2 cellular contexts compared by ENCODE assay signal in the genomic region with DNA sequence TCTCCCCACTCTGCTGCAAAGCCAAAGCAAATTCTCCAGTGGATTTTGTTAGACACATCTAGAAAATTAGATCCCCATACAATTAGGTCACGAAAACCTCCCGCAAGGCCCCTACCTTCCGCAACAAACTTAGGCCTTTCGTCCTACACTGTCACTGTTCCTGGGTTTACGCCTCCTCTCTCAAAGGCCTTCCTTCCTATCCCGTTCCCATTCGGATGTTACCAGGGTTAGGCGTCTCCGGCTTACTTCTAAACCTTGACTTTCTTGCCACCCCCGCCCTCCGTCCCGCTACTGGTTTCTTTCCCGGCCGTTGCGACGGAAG.
TF ChIP-seq lines count a peak whose summit lies in the region.

No MANE protein-coding gene starts in this region.

TF ChIP-seq in K562, 482 proteins besides CTCF, POLR2A, EP300 and RAD21:
- TF ChIP-seq HDAC1 (IDR thresholded peaks at IDR 0.05) (0 out of 4 replicates have a peak, but pooled peaks of 1 of the 2 experiments have one; percentile 29), POLR2AphosphoS2 (IDR thresholded peaks at IDR 0.05; ENCODE audit: low read length) (no peak), ZBTB8A (IDR thresholded peaks at IDR 0.05; ENCODE audit: partially characterized antibody) (no peak), HNRNPLL (IDR thresholded peaks at IDR 0.05; ENCODE audit: low read depth, low read length, poor library complexity, severe bottlenecking) (peak; percentile 95), CHD2 (IDR thresholded peaks at IDR 0.05; ENCODE audit: low read depth, low read length) (no peak), ZSCAN29 (IDR thresholded peaks at IDR 0.05) (peak; percentile 47; the same call in 1 of the 2 replicates), SAP30 (IDR thresholded peaks at IDR 0.05; ENCODE audit: borderline replicate concordance, insufficient read depth, low read depth, low read length, poor library complexity, severe bottlenecking) (peak; percentile 13), HNRNPL (IDR thresholded peaks at IDR 0.05; ENCODE audit: low read depth, low read length) (no peak), PHF20 (IDR thresholded peaks at IDR 0.05; ENCODE audit: partially characterized antibody) (peak; percentile 8), GTF2E2 (tag; IDR thresholded peaks at IDR 0.05) (0 out of 2 replicates have a peak, but pooled peaks have one; percentile 78), EGR1 (conservative IDR thresholded peaks at IDR 0.05) (0 out of 2 replicates have a peak, but pooled peaks have one; percentile 34)
- TF ChIP-seq, protein P1, sequence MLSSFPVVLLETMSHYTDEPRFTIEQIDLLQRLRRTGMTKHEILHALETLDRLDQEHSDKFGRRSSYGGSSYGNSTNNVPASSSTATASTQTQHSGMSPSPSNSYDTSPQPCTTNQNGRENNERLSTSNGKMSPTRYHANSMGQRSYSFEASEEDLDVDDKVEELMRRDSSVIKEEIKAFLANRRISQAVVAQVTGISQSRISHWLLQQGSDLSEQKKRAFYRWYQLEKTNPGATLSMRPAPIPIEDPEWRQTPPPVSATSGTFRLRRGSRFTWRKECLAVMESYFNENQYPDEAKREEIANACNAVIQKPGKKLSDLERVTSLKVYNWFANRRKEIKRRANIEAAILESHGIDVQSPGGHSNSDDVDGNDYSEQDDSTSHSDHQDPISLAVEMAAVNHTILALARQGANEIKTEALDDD (IDR thresholded peaks at IDR 0.05), result peak; percentile 59; the same call in 1 of the 2 replicates

TF ChIP-seq in liver, 16 proteins besides CTCF, POLR2A, EP300 and RAD21:
- TF ChIP-seq, protein P2, sequence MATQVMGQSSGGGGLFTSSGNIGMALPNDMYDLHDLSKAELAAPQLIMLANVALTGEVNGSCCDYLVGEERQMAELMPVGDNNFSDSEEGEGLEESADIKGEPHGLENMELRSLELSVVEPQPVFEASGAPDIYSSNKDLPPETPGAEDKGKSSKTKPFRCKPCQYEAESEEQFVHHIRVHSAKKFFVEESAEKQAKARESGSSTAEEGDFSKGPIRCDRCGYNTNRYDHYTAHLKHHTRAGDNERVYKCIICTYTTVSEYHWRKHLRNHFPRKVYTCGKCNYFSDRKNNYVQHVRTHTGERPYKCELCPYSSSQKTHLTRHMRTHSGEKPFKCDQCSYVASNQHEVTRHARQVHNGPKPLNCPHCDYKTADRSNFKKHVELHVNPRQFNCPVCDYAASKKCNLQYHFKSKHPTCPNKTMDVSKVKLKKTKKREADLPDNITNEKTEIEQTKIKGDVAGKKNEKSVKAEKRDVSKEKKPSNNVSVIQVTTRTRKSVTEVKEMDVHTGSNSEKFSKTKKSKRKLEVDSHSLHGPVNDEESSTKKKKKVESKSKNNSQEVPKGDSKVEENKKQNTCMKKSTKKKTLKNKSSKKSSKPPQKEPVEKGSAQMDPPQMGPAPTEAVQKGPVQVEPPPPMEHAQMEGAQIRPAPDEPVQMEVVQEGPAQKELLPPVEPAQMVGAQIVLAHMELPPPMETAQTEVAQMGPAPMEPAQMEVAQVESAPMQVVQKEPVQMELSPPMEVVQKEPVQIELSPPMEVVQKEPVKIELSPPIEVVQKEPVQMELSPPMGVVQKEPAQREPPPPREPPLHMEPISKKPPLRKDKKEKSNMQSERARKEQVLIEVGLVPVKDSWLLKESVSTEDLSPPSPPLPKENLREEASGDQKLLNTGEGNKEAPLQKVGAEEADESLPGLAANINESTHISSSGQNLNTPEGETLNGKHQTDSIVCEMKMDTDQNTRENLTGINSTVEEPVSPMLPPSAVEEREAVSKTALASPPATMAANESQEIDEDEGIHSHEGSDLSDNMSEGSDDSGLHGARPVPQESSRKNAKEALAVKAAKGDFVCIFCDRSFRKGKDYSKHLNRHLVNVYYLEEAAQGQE (IDR thresholded peaks at IDR 0.05), result no peak
- TF ChIP-seq, protein P3, sequence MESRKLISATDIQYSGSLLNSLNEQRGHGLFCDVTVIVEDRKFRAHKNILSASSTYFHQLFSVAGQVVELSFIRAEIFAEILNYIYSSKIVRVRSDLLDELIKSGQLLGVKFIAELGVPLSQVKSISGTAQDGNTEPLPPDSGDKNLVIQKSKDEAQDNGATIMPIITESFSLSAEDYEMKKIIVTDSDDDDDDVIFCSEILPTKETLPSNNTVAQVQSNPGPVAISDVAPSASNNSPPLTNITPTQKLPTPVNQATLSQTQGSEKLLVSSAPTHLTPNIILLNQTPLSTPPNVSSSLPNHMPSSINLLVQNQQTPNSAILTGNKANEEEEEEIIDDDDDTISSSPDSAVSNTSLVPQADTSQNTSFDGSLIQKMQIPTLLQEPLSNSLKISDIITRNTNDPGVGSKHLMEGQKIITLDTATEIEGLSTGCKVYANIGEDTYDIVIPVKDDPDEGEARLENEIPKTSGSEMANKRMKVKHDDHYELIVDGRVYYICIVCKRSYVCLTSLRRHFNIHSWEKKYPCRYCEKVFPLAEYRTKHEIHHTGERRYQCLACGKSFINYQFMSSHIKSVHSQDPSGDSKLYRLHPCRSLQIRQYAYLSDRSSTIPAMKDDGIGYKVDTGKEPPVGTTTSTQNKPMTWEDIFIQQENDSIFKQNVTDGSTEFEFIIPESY (IDR thresholded peaks at IDR 0.05), result no peak
- no peak for TF ChIP-seq GABPA (IDR thresholded peaks at IDR 0.05 in 1 of 2, conservative IDR thresholded peaks at IDR 0.05 in 1 of 2)
